ENCODE assay signal across 33 cellular contexts in the genomic region with DNA sequence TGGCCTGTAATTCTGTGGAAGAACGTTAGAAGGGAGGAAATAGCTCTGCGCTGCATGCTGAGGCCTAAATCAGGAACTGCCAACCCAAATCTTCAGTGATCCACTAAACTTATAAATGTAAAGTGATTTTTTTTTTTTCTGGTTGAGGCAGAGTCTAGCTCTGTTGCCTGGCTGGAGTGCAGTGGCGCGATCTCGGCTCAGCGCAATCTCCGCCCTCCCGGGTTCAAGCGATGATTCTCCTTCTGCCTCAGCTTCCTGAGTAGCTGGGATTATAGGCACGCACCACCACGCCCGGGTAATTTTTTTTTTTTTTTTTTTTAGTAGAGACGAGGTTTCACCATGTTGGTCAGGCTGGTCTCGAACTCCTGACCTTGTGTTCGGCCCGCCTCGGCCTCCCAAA.
DNase-seq lines count a peak whose midpoint lies in the region; TF ChIP-seq lines count a peak whose summit lies in the region.
"Had no signal": no experiment of that assay in that cellular context is flagged by ENCODE, and none has a peak within 500 bp of the region (broad histone marks: within the 10 kb centered on the region; RNA-seq: fewer than 3 reads in every experiment).

No MANE protein-coding gene starts in this region.

- H3K4me3 Mint-ChIP-seq in H9 (no peak overlapping the region; a peak in 1 of 5 replicates), nephron progenitor cell (no peak overlapping the region), progenitor cell of endocrine pancreas (ENCODE audit: low read depth) (no peak overlapping the region)
- H3K4me3 Mint-ChIP-seq: B cell; CD14-positive monocyte; CD4-positive, alpha-beta memory T cell; CD4-positive, alpha-beta T cell; CD4-positive, CD25-positive, alpha-beta regulatory T cell; CD8-positive, alpha-beta memory T cell; CD8-positive, alpha-beta T cell had no signal

- H3K36me3 Mint-ChIP-seq in H9 (ENCODE audit: insufficient read depth in 1 of 3, low read depth in 3 of 3) (no peaks in the 10 kb centered on the region), nephron progenitor cell (ENCODE audit: low read depth) (no peaks in the 10 kb centered on the region), progenitor cell of endocrine pancreas (ENCODE audit: insufficient read depth) (no peaks in the 10 kb centered on the region)
- H3K36me3 Mint-ChIP-seq: CD14-positive monocyte; CD4-positive, alpha-beta memory T cell; CD4-positive, CD25-positive, alpha-beta regulatory T cell; CD8-positive, alpha-beta memory T cell; CD8-positive, alpha-beta T cell had no signal

- DNase-seq in H9 (no peak), nephron progenitor cell (no peak), progenitor cell of endocrine pancreas (ENCODE audit: low spot score, unreplicated experiment) (no peak), HUDEP-2 (lab: John Stamatoyannopoulos, UW; ENCODE audit: unreplicated experiment in 76 of 76) (no peak), GM10266 (ENCODE audit: extremely low spot score) (no peak), NCI-H1092 (lab: John Stamatoyannopoulos, UW) (no peak)
- DNase-seq: 8988T; ACHN; AML-193; BE2C; C1 segment of cervical spinal cord; Caco-2; Calu3; CD4-positive, alpha-beta memory T cell; CD4-positive, alpha-beta T cell; CD4-positive, CD25-positive, alpha-beta regulatory T cell; CD8-positive, alpha-beta memory T cell; CD8-positive, alpha-beta T cell; COR-L47; DMS 273 treated with DMSO at 0.1 percent for 48 hours; DMS153; DMS53; DMS79; DMS79 treated with DMSO at 0.1 percent for 48 hours; DND-41; EL had no signal

- H4K8ac ChIP-seq in H9 (replicated peaks; ENCODE audit: insufficient read length, low read depth, low read length), result no peak overlapping the region

- no peak overlapping the region for H3K18ac ChIP-seq in H9 (ENCODE audit: insufficient read length, low read depth, low read length)

- H2BK15ac ChIP-seq in H9 (ENCODE audit: low read depth, low read length), result no peak overlapping the region

- H3K23me2 ChIP-seq in H9 (ENCODE audit: insufficient read length, low read depth, low read length, poor library complexity, severe bottlenecking), result no peaks in the 10 kb centered on the region

- H3K27me3 Mint-ChIP-seq in H9 (ENCODE audit: low read depth) (no peaks in the 10 kb centered on the region), nephron progenitor cell (ENCODE audit: low read depth, poor library complexity) (peaks cover 3% of the 10 kb centered on the region), progenitor cell of endocrine pancreas (no peaks in the 10 kb centered on the region)
- H3K27me3 Mint-ChIP-seq: B cell; CD4-positive, alpha-beta memory T cell; CD4-positive, alpha-beta T cell; CD4-positive, CD25-positive, alpha-beta regulatory T cell; CD8-positive, alpha-beta memory T cell had no signal

- no peak overlapping the region for H3K4me2 ChIP-seq in H9 (ENCODE audit: insufficient read depth, insufficient read length, low read length)
- H3K4me2 ChIP-seq: A549; BLaER1; BLaER1 treated with 17β-estradiol and CSF1 and Interleukin-3, amounts not matched to agents 10 nM and 100 nM had no signal

- no peaks in the 10 kb centered on the region for H3K79me1 ChIP-seq in H9 (ENCODE audit: insufficient read depth, low read depth, low read length, poor library complexity, severe bottlenecking)

- no peak overlapping the region for H2AFZ ChIP-seq in H9 (ENCODE audit: low read length)

- no peak overlapping the region for H2BK5ac ChIP-seq in H9 (ENCODE audit: insufficient read length, low read length)

- H3K4ac ChIP-seq in H9 (ENCODE audit: low read depth, low read length), result no peak overlapping the region

- H3K9me3 ChIP-seq in H9 (ENCODE audit: control insufficient read depth, low read depth, low read length), result no peaks in the 10 kb centered on the region
- H3K9me3 ChIP-seq: A549; BE2C; BLaER1; BLaER1 treated with 17β-estradiol and CSF1 and Interleukin-3, amounts not matched to agents 10 nM and 100 nM; Caco-2 had no signal

- no peak overlapping the region for H2BK20ac ChIP-seq in H9 (ENCODE audit: low read depth, low read length, poor library complexity, severe bottlenecking)

- H2BK120ac ChIP-seq in H9 (ENCODE audit: low read depth, low read length, poor library complexity, severe bottlenecking), result no peak overlapping the region

- no peaks in the 10 kb centered on the region for H3K4me1 ChIP-seq in H9 (ENCODE audit: insufficient read depth, low read length)
- H3K4me1 ChIP-seq: A549; BLaER1; BLaER1 treated with 17β-estradiol and CSF1 and Interleukin-3, amounts not matched to agents 10 nM and 100 nM; Caco-2 had no signal

- H4K5ac ChIP-seq in H9 (ENCODE audit: insufficient read length, low read depth, low read length), result no peak overlapping the region

- no peak overlapping the region for H3K14ac ChIP-seq in H9 (ENCODE audit: insufficient read depth, low read length)

- no peak overlapping the region for H3K9ac ChIP-seq in H9 (ENCODE audit: extremely low read depth, insufficient read length, low read length)
- H3K9ac ChIP-seq: BLaER1; BLaER1 treated with 17β-estradiol and CSF1 and Interleukin-3, amounts not matched to agents 10 nM and 100 nM had no signal

- no peak overlapping the region for H4K91ac ChIP-seq in H9 (ENCODE audit: insufficient read length, low read depth, low read length)

- no peaks in the 10 kb centered on the region for H3K79me2 ChIP-seq in H9 (ENCODE audit: insufficient read depth, low read length)

- no peaks in the 10 kb centered on the region for H4K20me1 ChIP-seq in H9 (ENCODE audit: control insufficient read depth, insufficient read depth, insufficient read length)
- H4K20me1 ChIP-seq: BLaER1; BLaER1 treated with 17β-estradiol and CSF1 and Interleukin-3, amounts not matched to agents 10 nM and 100 nM had no signal

- H2BK12ac ChIP-seq in H9 (ENCODE audit: insufficient read length, low read depth, low read length), result no peak overlapping the region

- H3K9me3 Mint-ChIP-seq in H9, result no peaks in the 10 kb centered on the region
- H3K9me3 Mint-ChIP-seq in nephron progenitor cell, result no peaks in the 10 kb centered on the region
- peaks cover 2% of the 10 kb centered on the region for H3K9me3 Mint-ChIP-seq in progenitor cell of endocrine pancreas (ENCODE audit: low read depth)
- H3K9me3 Mint-ChIP-seq: CD8-positive, alpha-beta T cell had no signal

- TF ChIP-seq CTCF in H9 (conservative IDR thresholded peaks at IDR 0.05) (no peak), nephron progenitor cell (IDR thresholded peaks at IDR 0.05) (no peak), progenitor cell of endocrine pancreas (IDR thresholded peaks at IDR 0.05; ENCODE audit: unreplicated experiment) (no peak), GM10266 (IDR thresholded peaks at IDR 0.05; ENCODE audit: control insufficient read depth, insufficient read depth, low read depth, missing control alignments) (no peak)

- no CpG with 5 or more reads among the region's 17 CpGs for WGBS in H9 (ENCODE audit: extremely low coverage, insufficient read length, low lambda C conversion rate)

- H3K27ac Mint-ChIP-seq in H9 (peak overlapping the region in 2 of 3 experiments; percentile 53 to 54; a peak in 2 of 7 replicates), nephron progenitor cell (peak overlapping the region; percentile 56), progenitor cell of endocrine pancreas (peak overlapping the region; percentile 57)
- H3K27ac Mint-ChIP-seq: B cell; CD14-positive monocyte; CD4-positive, alpha-beta memory T cell; CD4-positive, alpha-beta T cell; CD4-positive, CD25-positive, alpha-beta regulatory T cell; CD8-positive, alpha-beta memory T cell; CD8-positive, alpha-beta T cell had no signal

- no peak overlapping the region for H2AK5ac ChIP-seq in H9 (ENCODE audit: insufficient read length, low read length)

- no peaks in the 10 kb centered on the region for H3K4me1 Mint-ChIP-seq in H9
- no peaks in the 10 kb centered on the region for H3K4me1 Mint-ChIP-seq in nephron progenitor cell
- H3K4me1 Mint-ChIP-seq in progenitor cell of endocrine pancreas (ENCODE audit: low read depth), result no peaks in the 10 kb centered on the region
- H3K4me1 Mint-ChIP-seq: B cell; CD14-positive monocyte; CD4-positive, alpha-beta memory T cell; CD4-positive, CD25-positive, alpha-beta regulatory T cell; CD8-positive, alpha-beta memory T cell had no signal

- no peak overlapping the region for H3K56ac ChIP-seq in H9 (ENCODE audit: insufficient read length, low read depth, low read length)

- no peak overlapping the region for H3K23ac ChIP-seq in H9 (ENCODE audit: insufficient read length, low read depth, low read length)

- H3K27me3 ChIP-seq in H9 (ENCODE audit: insufficient read depth, low read length), result no peaks in the 10 kb centered on the region
- H3K27me3 ChIP-seq: BE2C; BLaER1; BLaER1 treated with 17β-estradiol and CSF1 and Interleukin-3, amounts not matched to agents 10 nM and 100 nM had no signal

- no peak overlapping the region for H3T11ph ChIP-seq in H9 (ENCODE audit: low read length)

- no peak overlapping the region for H3K27ac ChIP-seq in H9 (ENCODE audit: insufficient read length, low read depth, low read length)
- H3K27ac ChIP-seq: 22Rv1; A549; BLaER1; BLaER1 treated with 17β-estradiol and CSF1 and Interleukin-3, amounts not matched to agents 10 nM and 100 nM; C4-2B had no signal
